In genomic region chr1:160547371-160547901, GRCh38 we compare ENCODE assay signal across 1 cellular context.
TF ChIP-seq lines count a peak whose summit lies in the region.

No MANE protein-coding gene starts in this region.

TF ChIP-seq in SK-N-SH treated with all-trans-retinoic acid at 6 μM for 48 hours, 23 proteins besides CTCF, POLR2A, EP300 and RAD21 (continued from another document):
- TF ChIP-seq POU6F1 (CRISPR knock-in tag; IDR thresholded peaks at IDR 0.05; ENCODE audit: borderline replicate concordance, low read depth) (no peak), BACH2 (CRISPR knock-in tag; IDR thresholded peaks at IDR 0.05; ENCODE audit: borderline replicate concordance) (no peak), TOX (CRISPR knock-in tag; IDR thresholded peaks at IDR 0.05; ENCODE audit: borderline replicate concordance) (no peak), ZNF8 (CRISPR knock-in tag; IDR thresholded peaks at IDR 0.05) (no peak), PPARA (CRISPR knock-in tag; IDR thresholded peaks at IDR 0.05; ENCODE audit: borderline replicate concordance) (no peak), GLIS3 (CRISPR knock-in tag; IDR thresholded peaks at IDR 0.05) (no peak), ZNF565 (CRISPR knock-in tag; conservative IDR thresholded peaks at IDR 0.05; ENCODE audit: low read depth) (no peak), RARB (CRISPR knock-in tag; IDR thresholded peaks at IDR 0.05) (no peak), ZFP3 (CRISPR knock-in tag; IDR thresholded peaks at IDR 0.05) (no peak), ZNF70 (CRISPR knock-in tag; IDR thresholded peaks at IDR 0.05) (no peak), CSDC2 (CRISPR knock-in tag; IDR thresholded peaks at IDR 0.05) (no peak), TCF4 (CRISPR knock-in tag; IDR thresholded peaks at IDR 0.05; ENCODE audit: borderline replicate concordance) (no peak)
